8 cellular contexts compared by ENCODE assay signal in the genomic region with DNA sequence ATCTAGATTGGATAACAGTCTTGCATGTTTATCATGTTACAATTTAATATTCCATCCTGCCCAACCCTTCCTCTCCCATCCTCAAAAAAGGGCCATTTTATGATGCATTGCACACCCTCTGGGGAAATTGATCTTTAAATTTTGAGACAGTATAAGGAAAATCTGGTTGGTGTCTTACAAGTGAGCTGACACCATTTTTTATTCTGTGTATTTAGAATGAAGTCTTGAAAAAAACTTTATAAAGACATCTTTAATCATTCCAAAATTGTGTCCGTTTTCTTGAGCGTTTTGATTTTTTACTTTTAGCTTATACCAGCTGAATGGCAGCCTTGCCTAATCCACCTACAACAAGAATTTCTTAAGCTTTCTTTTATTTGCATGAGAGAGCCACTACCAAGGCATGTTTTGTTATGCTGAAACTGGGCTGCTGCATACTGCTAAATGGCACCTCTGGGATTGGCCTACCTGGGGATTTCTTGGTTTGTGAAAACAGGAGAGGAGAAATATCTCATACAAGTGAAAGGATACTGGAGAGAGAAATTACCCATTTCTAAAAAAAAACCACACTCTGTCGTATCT. TPM values are rescaled to one million over a fixed set of nuclear protein-coding genes. Genes with fewer than 3 reads are reported as not detected.
A peak's percentile ranks its signal among the peaks of the same experiment; 100 is the strongest.
DNase-seq lines count a peak whose midpoint lies in the region; ATAC-seq and TF ChIP-seq lines count a peak whose summit lies in the region.

No MANE protein-coding gene starts in this region.

- H3K9me3 ChIP-seq in right cardiac atrium (ENCODE audit: control insufficient read depth, low read length): no peaks in the 10 kb centered on the region

- ATAC-seq in activated T-cell treated with anti-CD3 and anti-CD28 coated beads, Interleukin-2, amount 50 U/mL, for 4 hours: no peak
- no peak for ATAC-seq in activated CD8-positive, alpha-beta T cell treated with anti-CD3 and anti-CD28 coated beads for 36 hours
- ATAC-seq in right cardiac atrium: no peak
- ATAC-seq in stimulated activated naive CD8-positive, alpha-beta T cell treated with anti-CD3 and anti-CD28 coated beads, Interleukin-15, amount 100 ng/mL, for 72 hours: peak; percentile 3

- no peaks in the 10 kb centered on the region for H3K27me3 Mint-ChIP-seq in activated T-cell treated with anti-CD3 and anti-CD28 coated beads, Interleukin-2, amount 50 U/mL, for 4 hours (ENCODE audit: low read depth)
- peaks cover 2% of the 10 kb centered on the region for H3K27me3 Mint-ChIP-seq in activated CD8-positive, alpha-beta T cell treated with anti-CD3 and anti-CD28 coated beads for 36 hours
- H3K27me3 Mint-ChIP-seq in stimulated activated naive CD8-positive, alpha-beta T cell treated with anti-CD3 and anti-CD28 coated beads, Interleukin-15, amount 100 ng/mL, for 72 hours: no peaks in the 10 kb centered on the region

- H3K27ac Mint-ChIP-seq in activated CD8-positive, alpha-beta T cell treated with anti-CD3 and anti-CD28 coated beads for 36 hours: peak overlapping the region; percentile 99
- peak overlapping the region; percentile 99 to 100 for H3K27ac Mint-ChIP-seq in stimulated activated naive CD8-positive, alpha-beta T cell treated with anti-CD3 and anti-CD28 coated beads, Interleukin-15, amount 100 ng/mL, for 72 hours

- H3K9me3 Mint-ChIP-seq in activated T-cell treated with anti-CD3 and anti-CD28 coated beads, Interleukin-2, amount 50 U/mL, for 4 hours: no peaks in the 10 kb centered on the region
- H3K9me3 Mint-ChIP-seq in activated CD8-positive, alpha-beta T cell treated with anti-CD3 and anti-CD28 coated beads for 36 hours: no peaks in the 10 kb centered on the region
- no peaks in the 10 kb centered on the region for H3K9me3 Mint-ChIP-seq in stimulated activated naive CD8-positive, alpha-beta T cell treated with anti-CD3 and anti-CD28 coated beads, Interleukin-15, amount 100 ng/mL, for 72 hours

- H3K27ac ChIP-seq in right cardiac atrium (ENCODE audit: low read length): peak overlapping the region; percentile 42

- no peak for TF ChIP-seq CTCF in activated CD8-positive, alpha-beta T cell treated with anti-CD3 and anti-CD28 coated beads for 36 hours (IDR thresholded peaks at IDR 0.05)

- POLR2A ChIA-PET in activated CD8-positive, alpha-beta T cell treated with anti-CD3 and anti-CD28 coated beads for 36 hours (lab: Charles Lee): interaction anchor here (0.6 to 27.9 kb wide), 17 partner anchors 10 to 1506 kb away, joined by 3 to 1156 read pairs (median 8); a partner anchor contains a TSS

- no peaks in the 10 kb centered on the region for H3K27me3 ChIP-seq in right cardiac atrium (ENCODE audit: control insufficient read depth, insufficient read depth)

- peaks cover 50% of the 10 kb centered on the region for H3K36me3 Mint-ChIP-seq in activated T-cell treated with anti-CD3 and anti-CD28 coated beads, Interleukin-2, amount 50 U/mL, for 4 hours (ENCODE audit: insufficient read depth)
- H3K36me3 Mint-ChIP-seq in activated CD8-positive, alpha-beta T cell treated with anti-CD3 and anti-CD28 coated beads for 36 hours (ENCODE audit: low read depth): peaks cover 63% of the 10 kb centered on the region

- H3K4me3 ChIP-seq in right cardiac atrium (ENCODE audit: low read length): peak overlapping the region; percentile 100

- intact Hi-C loops in activated CD8-positive, alpha-beta T cell treated with anti-CD3 and anti-CD28 coated beads for 36 hours (cut with micrococcal nuclease): loop anchor here (1.0 kb wide), 1 partner anchor 10 kb away; no protein-coding TSS in a partner anchor
- intact Hi-C loops in right cardiac atrium (cut with DNase I) (no loop called here), posterior vena cava (cut with DNase I) (no loop called here)

- peak overlapping the region; percentile 100 for H3K4me3 Mint-ChIP-seq in activated T-cell treated with anti-CD3 and anti-CD28 coated beads, Interleukin-2, amount 50 U/mL, for 4 hours
- H3K4me3 Mint-ChIP-seq in activated CD8-positive, alpha-beta T cell treated with anti-CD3 and anti-CD28 coated beads for 36 hours: peak overlapping the region; percentile 83
- H3K4me3 Mint-ChIP-seq in stimulated activated naive CD8-positive, alpha-beta T cell treated with anti-CD3 and anti-CD28 coated beads, Interleukin-15, amount 100 ng/mL, for 72 hours: peak overlapping the region; percentile 91 to 99

- peaks cover 28% of the 10 kb centered on the region for H3K4me1 Mint-ChIP-seq in activated T-cell treated with anti-CD3 and anti-CD28 coated beads, Interleukin-2, amount 50 U/mL, for 4 hours (ENCODE audit: low read depth)
- H3K4me1 Mint-ChIP-seq in activated CD8-positive, alpha-beta T cell treated with anti-CD3 and anti-CD28 coated beads for 36 hours (ENCODE audit: low read depth): peaks cover 34% of the 10 kb centered on the region
- peaks cover 58% of the 10 kb centered on the region for H3K4me1 Mint-ChIP-seq in stimulated activated naive CD8-positive, alpha-beta T cell treated with anti-CD3 and anti-CD28 coated beads, Interleukin-15, amount 100 ng/mL, for 72 hours

- CTCF ChIA-PET in activated CD8-positive, alpha-beta T cell treated with anti-CD3 and anti-CD28 coated beads for 36 hours (lab: Charles Lee): interaction anchor here (1.0 to 5.8 kb wide), 7 partner anchors 10 to 86 kb away, joined by 4 to 51 read pairs (median 5); no protein-coding TSS in a partner anchor

- 25% methylated on average over 3 of the region's 3 CpGs for WGBS in right cardiac atrium

- peaks cover 5% of the 10 kb centered on the region for H3K4me1 ChIP-seq in right cardiac atrium (ENCODE audit: control insufficient read depth, insufficient read depth, low read length)

- DNase-seq in activated T-cell treated with anti-CD3 and anti-CD28 coated beads, Interleukin-2, amount 50 U/mL, for 4 hours: peak; percentile 35
- no peak for DNase-seq in activated T-cell treated with anti-CD3 and anti-CD28 coated beads, Interleukin-2, amount 50 U/mL, for 1 hour
- DNase-seq in activated CD8-positive, alpha-beta T cell treated with anti-CD3 and anti-CD28 coated beads for 36 hours: peak; percentile 41
- DNase-seq in right cardiac atrium (no peak), posterior vena cava (ENCODE audit: low spot score) (no peak), NCI-H2227 (lab: John Stamatoyannopoulos, UW; ENCODE audit: unreplicated experiment) (no peak), NCI-H2196 treated with DMSO at 0.1 percent for 48 hours (lab: John Stamatoyannopoulos, UW; ENCODE audit: unreplicated experiment) (no peak)
- peak in 1 of 2 donors; percentile 71 for DNase-seq in stimulated activated naive CD8-positive, alpha-beta T cell treated with anti-CD3 and anti-CD28 coated beads, Interleukin-15, amount 100 ng/mL, for 72 hours

RNA-seq across cellular contexts. Expression of a gene that starts 52.3 kb away (rescaled TPM):
- 1 to 10 TPM; 6.5 to 9.6 (median 8.0) TPM for total RNA-seq in activated T-cell treated with anti-CD3 and anti-CD28 coated beads, Interleukin-2, amount 50 U/mL, for 4 hours
- total RNA-seq in activated CD8-positive, alpha-beta T cell treated with anti-CD3 and anti-CD28 coated beads for 36 hours: 10 to 100 TPM in 1 of 2 experiments, 1 to 10 TPM in 1; 7.9 to 11.1 TPM
- total RNA-seq in right cardiac atrium: 1 to 10 TPM; 7.1 to 8.5 (median 8.3) TPM
- polyA plus RNA-seq in right cardiac atrium: 5.1 TPM
- 1 to 10 TPM; 3.9 to 7.8 TPM for total RNA-seq in posterior vena cava

RNA-seq across cellular contexts. Expression of a gene that starts 52.5 kb away (rescaled TPM):
- 10 to 100 TPM; 45.3 to 50.1 (median 49.6) TPM for total RNA-seq in activated T-cell treated with anti-CD3 and anti-CD28 coated beads, Interleukin-2, amount 50 U/mL, for 4 hours
- total RNA-seq in activated CD8-positive, alpha-beta T cell treated with anti-CD3 and anti-CD28 coated beads for 36 hours: 10 to 100 TPM; 39.9 to 44.2 TPM
- total RNA-seq in right cardiac atrium (10 to 100 TPM; 21.9 to 31.3 (median 28.0) TPM), posterior vena cava (10 to 100 TPM; 31.7 to 41.0 TPM)
- 7.8 TPM for polyA plus RNA-seq in right cardiac atrium

Comparison
In these comparisons a context has a peak if more than half of its experiments do, and no peak if none do; other contexts are left out.
1. DNase-seq: peak in activated T-cell treated with anti-CD3 and anti-CD28 coated beads, Interleukin-2, amount 50 U/mL, for 4 hours (single experiment) and activated CD8-positive, alpha-beta T cell treated with anti-CD3 and anti-CD28 coated beads for 36 hours (single experiment); none in activated T-cell treated with anti-CD3 and anti-CD28 coated beads, Interleukin-2, amount 50 U/mL, for 1 hour (single experiment), right cardiac atrium (0 of 3), posterior vena cava (single experiment), NCI-H2227 (single experiment) and NCI-H2196 treated with DMSO at 0.1 percent for 48 hours (single experiment).
2. Peak in every context shown above with its lines, with median percentiles within 50 percentile points of each other: H3K4me3 Mint-ChIP-seq.